Comparison of ENCODE assay signal across 27 cellular contexts in the genomic region with DNA sequence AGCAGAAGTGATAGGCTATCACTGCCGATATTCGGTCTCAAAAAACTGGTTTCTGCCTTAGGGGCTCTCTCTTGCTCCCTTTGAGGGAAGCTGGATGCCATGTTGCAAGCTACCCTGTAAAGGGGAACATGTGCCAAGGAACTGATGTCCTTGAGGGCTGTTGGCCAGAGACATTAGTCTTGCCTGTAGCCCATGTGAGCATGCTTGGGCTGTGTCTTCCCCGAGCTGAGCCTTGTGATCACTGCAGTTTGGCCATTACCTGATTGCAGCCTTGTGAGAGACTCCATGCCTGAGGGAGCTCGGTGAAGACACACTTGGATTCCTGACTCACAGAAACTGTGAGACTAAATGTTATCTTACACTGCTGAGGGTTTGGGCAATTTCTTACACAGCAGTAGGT.
"Had no signal": no experiment of that assay in that cellular context is flagged by ENCODE, and none has a peak within 500 bp of the region (broad histone marks: within the 10 kb centered on the region; RNA-seq: fewer than 3 reads in every experiment).

No MANE protein-coding gene starts in this region.

- H3K27ac ChIP-seq: colonic mucosa, esophagus squamous epithelium, left lung, neutrophil, psoas muscle, spleen, thoracic aorta, transverse colon, uterus had no signal

- DNase-seq: colonic mucosa; dermis blood vessel endothelial cell; esophagus squamous epithelium; foreskin fibroblast; glutamatergic neuron; immature natural killer cell; left lung; mesendoderm; naive B cell; nephron progenitor cell; psoas muscle; retina; spleen; stimulated activated CD4-positive, alpha-beta T cell treated with anti-CD3 and anti-CD28 coated beads, Interleukin-15, amount 100 ng/mL, for 24 hours; stimulated activated CD4-positive, alpha-beta T cell treated with anti-CD3 and anti-CD28 coated beads, Interleukin-1b, Interleukin-23, amount 100 ng/mL, for 48 hours; stimulated activated CD4-positive, alpha-beta T cell treated with anti-CD3 and anti-CD28 coated beads, Interleukin-4, amount 100 ng/mL, for 24 hours; stimulated activated naive B cell treated with anti-CD40 and anti-IgM and Interleukin-4, amounts not matched to agents 10 μg/mL and 1 μg/mL and 100 μg/mL, for 72 hours; stimulated activated naive CD8-positive, alpha-beta T cell treated with anti-CD3 and anti-CD28 coated beads, Interleukin-15, amount 100 ng/mL, for 72 hours; substantia nigra; transverse colon; uterus had no signal

- H3K27me3 ChIP-seq: colonic mucosa, esophagus squamous epithelium, gastroesophageal sphincter, left lung, neutrophil, spleen, transverse colon, uterus had no signal

- H3K4me3 Mint-ChIP-seq: immature natural killer cell; naive B cell; nephron progenitor cell; stimulated activated naive B cell treated with anti-CD40 and anti-IgM and Interleukin-4, amounts not matched to agents 10 μg/mL and 1 μg/mL and 100 μg/mL, for 72 hours; stimulated activated naive CD8-positive, alpha-beta T cell treated with anti-CD3 and anti-CD28 coated beads, Interleukin-15, amount 100 ng/mL, for 72 hours had no signal

- H3K4me1 Mint-ChIP-seq: naive B cell; stimulated activated naive B cell treated with anti-CD40 and anti-IgM and Interleukin-4, amounts not matched to agents 10 μg/mL and 1 μg/mL and 100 μg/mL, for 72 hours; stimulated activated naive CD8-positive, alpha-beta T cell treated with anti-CD3 and anti-CD28 coated beads, Interleukin-15, amount 100 ng/mL, for 72 hours had no signal

- H3K27me3 Mint-ChIP-seq: naive B cell; stimulated activated naive B cell treated with anti-CD40 and anti-IgM and Interleukin-4, amounts not matched to agents 10 μg/mL and 1 μg/mL and 100 μg/mL, for 72 hours; stimulated activated naive CD8-positive, alpha-beta T cell treated with anti-CD3 and anti-CD28 coated beads, Interleukin-15, amount 100 ng/mL, for 72 hours had no signal

- H3K9me3 Mint-ChIP-seq: immature natural killer cell; naive B cell; nephron progenitor cell; stimulated activated naive B cell treated with anti-CD40 and anti-IgM and Interleukin-4, amounts not matched to agents 10 μg/mL and 1 μg/mL and 100 μg/mL, for 72 hours; stimulated activated naive CD8-positive, alpha-beta T cell treated with anti-CD3 and anti-CD28 coated beads, Interleukin-15, amount 100 ng/mL, for 72 hours had no signal

- H3K27ac Mint-ChIP-seq: immature natural killer cell; nephron progenitor cell; stimulated activated naive B cell treated with anti-CD40 and anti-IgM and Interleukin-4, amounts not matched to agents 10 μg/mL and 1 μg/mL and 100 μg/mL, for 72 hours had no signal

- H3K4me1 ChIP-seq: colonic mucosa, left lung, psoas muscle, uterus had no signal

- FAIRE-seq: keratinocyte had no signal

- H3K9me3 ChIP-seq: colonic mucosa, esophagus squamous epithelium, gastroesophageal sphincter, left lung, neutrophil, psoas muscle, spleen, thoracic aorta, transverse colon, uterus had no signal

- H3K4me3 ChIP-seq: colonic mucosa, esophagus squamous epithelium, gastroesophageal sphincter, left lung, lung, psoas muscle, spleen, thoracic aorta, transverse colon, uterus had no signal

- H3K36me3 ChIP-seq: uterus had no signal

- ATAC-seq: gastroesophageal sphincter; left lung; psoas muscle; sciatic nerve; stimulated activated naive B cell treated with anti-CD40 and anti-IgM and Interleukin-4, amounts not matched to agents 10 μg/mL and 1 μg/mL and 100 μg/mL, for 72 hours; stimulated activated naive CD8-positive, alpha-beta T cell treated with anti-CD3 and anti-CD28 coated beads, Interleukin-15, amount 100 ng/mL, for 72 hours had no signal
